In genomic region chr22:29306830-29307657, GRCh38 we compare ENCODE assay signal across 8 cellular contexts. TPM values are rescaled to one million over a fixed set of nuclear protein-coding genes. Genes with fewer than 3 reads are reported as not detected.
DNase-seq lines count a peak whose midpoint lies in the region; ATAC-seq and TF ChIP-seq lines count a peak whose summit lies in the region.

No MANE protein-coding gene starts in this region.

- H3K36me3 ChIP-seq in SJSA1 = peaks cover 20% of the 10 kb centered on the region

- ATAC-seq in HG03280 (IDR thresholded peaks at IDR 0.05; ENCODE audit: unreplicated experiment) = no peak

- no peak for TF ChIP-seq CTCF in cardiac fibroblast (IDR thresholded peaks at IDR 0.05; ENCODE audit: low read depth, low read length)

- peak overlapping the region; percentile 67 for H3K27ac ChIP-seq in SJSA1

- DNase-seq in DMS114 treated with DMSO at 0.1 percent for 48 hours (lab: John Stamatoyannopoulos, UW; ENCODE audit: unreplicated experiment) (peak; percentile 49), HuH-7 (ENCODE audit: low spot score) (peak; percentile 98), SJSA1 (ENCODE audit: low read depth in 1 of 2, low spot score in 2 of 2) (peak; percentile 81), cardiac fibroblast (ENCODE audit: low read depth in 2 of 2) (peak; percentile 70 to 80), iPS-NIHi7 (ENCODE audit: extremely low spot score) (peak; percentile 87), skeletal muscle cell (ENCODE audit: low read depth) (no peak)
- no peak for DNase-seq in activated CD4-positive, CD25-positive, alpha-beta regulatory T cell treated with anti-CD3 and anti-CD28 coated beads, Interleukin-2, amount 50 U/mL, for 72 hours

- peak overlapping the region; percentile 68 for H3K4me3 ChIP-seq in SJSA1
- H3K4me3 ChIP-seq in cardiac fibroblast (replicated peaks in 1 of 2; ENCODE audit: low read depth in 2 of 2, low read length in 2 of 2) = peak overlapping the region; percentile 68 to 77
- H3K4me3 ChIP-seq in skeletal muscle cell (ENCODE audit: low read depth, low read length) = peak overlapping the region; percentile 86

- peaks cover 30% of the 10 kb centered on the region for H3K4me1 ChIP-seq in SJSA1 (replicated peaks)

- H3K27me3 ChIP-seq in SJSA1 (replicated peaks) = no peaks in the 10 kb centered on the region

- no peaks in the 10 kb centered on the region for H3K9me3 ChIP-seq in SJSA1 (replicated peaks)

RNA-seq across cellular contexts. Expression of gene GAS2L1, which starts 0.6 kb away (rescaled TPM):
- total RNA-seq in SJSA1 (2014; rRNA removed; shearing (Covaris generic)) = 10.4 and 12.5 TPM in 2 replicates

RNA-seq across cellular contexts. Expression of gene RASL10A, which starts 8.5 kb away (rescaled TPM):
- not detected in 2 replicates for total RNA-seq in SJSA1 (2014; rRNA removed; shearing (Covaris generic))

RNA-seq across cellular contexts. Expression of gene EWSR1, which starts 39.0 kb away (rescaled TPM):
- total RNA-seq in SJSA1 (2014; rRNA removed; shearing (Covaris generic)) = 200 and 297 TPM in 2 replicates

RNA-seq across cellular contexts. Expression of gene RHBDD3, which starts 39.3 kb away (rescaled TPM):
- total RNA-seq in SJSA1 (2014; rRNA removed; shearing (Covaris generic)) = 26.5 and 34.6 TPM in 2 replicates

Comparison
In these comparisons a context has a peak if more than half of its experiments do, and no peak if none do; other contexts are left out.
1. DNase-seq: peak in DMS114 treated with DMSO at 0.1 percent for 48 hours (single experiment), HuH-7 (single experiment), SJSA1 (2 of 2), cardiac fibroblast (2 of 2) and iPS-NIHi7 (single experiment); none in skeletal muscle cell (single experiment) and activated CD4-positive, CD25-positive, alpha-beta regulatory T cell treated with anti-CD3 and anti-CD28 coated beads, Interleukin-2, amount 50 U/mL, for 72 hours (single experiment).
2. Peak in every context shown above with its lines, with median percentiles within 50 percentile points of each other: H3K4me3 ChIP-seq.